In genomic region chr1:152972196-152972886, GRCh38 we compare ENCODE assay signal across 21 cellular contexts. TPM values are rescaled to one million over a fixed set of nuclear protein-coding genes. Genes with fewer than 3 reads are reported as not detected.
A peak's percentile ranks its signal among the peaks of the same experiment; 100 is the strongest.
DNase-seq lines count a peak whose midpoint lies in the region; ATAC-seq, FAIRE-seq and TF ChIP-seq lines count a peak whose summit lies in the region.
"Had no signal": no experiment of that assay in that cellular context is flagged by ENCODE, and none has a peak within 500 bp of the region (broad histone marks: within the 10 kb centered on the region; RNA-seq: fewer than 3 reads in every experiment).

No MANE protein-coding gene starts in this region.

- DNase-seq in H9 (no peak), RWPE2 (ENCODE audit: low spot score) (no peak), keratinocyte (ENCODE audit: low read depth, low spot score) (no peak)
- DNase-seq: 8988T; AML-193; Caco-2; CD8-positive, alpha-beta memory T cell; DND-41; GDM1; GOT3; HCEC 1CT; HFFc6; IMR-90 had no signal

- H2BK20ac ChIP-seq in H9 (ENCODE audit: low read depth, low read length, poor library complexity, severe bottlenecking), result no peak overlapping the region

- no peak overlapping the region for H2BK12ac ChIP-seq in H9 (ENCODE audit: insufficient read length, low read depth, low read length)

- H3K9me3 ChIP-seq in H9 (ENCODE audit: control insufficient read depth, low read depth, low read length) (no peaks in the 10 kb centered on the region), RWPE2 (ENCODE audit: severe bottlenecking) (no peaks in the 10 kb centered on the region), esophagus (ENCODE audit: control insufficient read depth in 2 of 2, insufficient read depth in 1 of 2, low read depth in 1 of 2, low read length in 1 of 2) (peaks cover 0 to 2% of the 10 kb centered on the region in 2 donors), keratinocyte (ENCODE audit: control insufficient read depth, low read depth, low read length) (no peaks in the 10 kb centered on the region)
- H3K9me3 ChIP-seq: Caco-2 had no signal

- H2AFZ ChIP-seq in H9 (ENCODE audit: low read length), result no peak overlapping the region
- peak overlapping the region; percentile 36 for H2AFZ ChIP-seq in keratinocyte (ENCODE audit: control insufficient read depth, low read length)

- no peak overlapping the region for H4K91ac ChIP-seq in H9 (ENCODE audit: insufficient read length, low read depth, low read length)

- H2BK15ac ChIP-seq in H9 (ENCODE audit: low read depth, low read length), result no peak overlapping the region

- H3K56ac ChIP-seq in H9 (ENCODE audit: insufficient read length, low read depth, low read length), result no peak overlapping the region

- H3K9me3 Mint-ChIP-seq in H9, result peaks cover 7 to 21% of the 10 kb centered on the region in 2 experiments; a peak in 4 of 5 replicates
- H3K9me3 Mint-ChIP-seq: CD8-positive, alpha-beta memory T cell had no signal

- no peaks in the 10 kb centered on the region; a peak in 1 of 7 replicates for H3K36me3 Mint-ChIP-seq in H9 (ENCODE audit: insufficient read depth in 1 of 3, low read depth in 3 of 3)
- H3K36me3 Mint-ChIP-seq: CD8-positive, alpha-beta memory T cell had no signal

- peak overlapping the region; percentile 51 for H4K5ac ChIP-seq in H9 (ENCODE audit: insufficient read length, low read depth, low read length)

- H3K27me3 ChIP-seq in H9 (ENCODE audit: insufficient read depth, low read length) (no peaks in the 10 kb centered on the region), RWPE2 (ENCODE audit: insufficient read depth, poor library complexity, severe bottlenecking) (no peaks in the 10 kb centered on the region), esophagus (ENCODE audit: control insufficient read depth in 1 of 2, insufficient read depth in 2 of 2, low read length in 2 of 2) (no peaks in the 10 kb centered on the region), keratinocyte (ENCODE audit: control insufficient read depth, extremely low read depth, insufficient read depth, low read length) (no peaks in the 10 kb centered on the region)
- H3K27me3 ChIP-seq: BLaER1 had no signal

- no peaks in the 10 kb centered on the region for H3K4me1 Mint-ChIP-seq in H9
- H3K4me1 Mint-ChIP-seq: CD8-positive, alpha-beta memory T cell had no signal

- H2BK5ac ChIP-seq in H9 (ENCODE audit: insufficient read length, low read length), result no peak overlapping the region

- FAIRE-seq in keratinocyte (lab: Jason Lieb, UNC), result peak; percentile 87
- FAIRE-seq: GM12892, GM19239 had no signal

- no peak overlapping the region for H3K23ac ChIP-seq in H9 (ENCODE audit: insufficient read length, low read depth, low read length)

- H2AK5ac ChIP-seq in H9 (ENCODE audit: insufficient read length, low read length), result no peak overlapping the region

- no peaks in the 10 kb centered on the region for H3K36me3 ChIP-seq in RWPE2 (ENCODE audit: low read depth)
- H3K36me3 ChIP-seq in esophagus (ENCODE audit: control insufficient read depth in 2 of 2, insufficient read depth in 2 of 2, low read length in 1 of 2), result no peaks in the 10 kb centered on the region
- no peaks in the 10 kb centered on the region for H3K36me3 ChIP-seq in keratinocyte (ENCODE audit: control insufficient read depth in 2 of 2, extremely low read depth in 1 of 2, insufficient read depth in 2 of 2, low read length in 2 of 2)
- H3K36me3 ChIP-seq: BLaER1 had no signal

- no CpG with 5 or more reads among the region's 4 CpGs for WGBS in H9 (ENCODE audit: extremely low coverage, insufficient read length, low lambda C conversion rate)
- WGBS in esophagus, 2 donors, result 70 to 72% methylated on average over 4 of the region's 4 CpGs

- H3K79me2 ChIP-seq in H9 (ENCODE audit: insufficient read depth, low read length), result no peaks in the 10 kb centered on the region
- no peaks in the 10 kb centered on the region for H3K79me2 ChIP-seq in keratinocyte (ENCODE audit: control insufficient read depth, insufficient read depth, low read length)

- no peak overlapping the region for H3K14ac ChIP-seq in H9 (ENCODE audit: insufficient read depth, low read length)

- H3K9ac ChIP-seq in H9 (ENCODE audit: extremely low read depth, insufficient read length, low read length) (no peak overlapping the region), keratinocyte (ENCODE audit: control insufficient read depth, extremely low read depth, insufficient read depth, low read length) (no peak overlapping the region)
- H3K9ac ChIP-seq: BLaER1 had no signal

- H3K4me3 ChIP-seq in RWPE2 (ENCODE audit: severe bottlenecking), result no peak overlapping the region
- H3K4me3 ChIP-seq in esophagus (ENCODE audit: low read depth in 1 of 2, low read length in 2 of 2), result no peak overlapping the region
- no peak overlapping the region for H3K4me3 ChIP-seq in keratinocyte (ENCODE audit: control insufficient read depth in 2 of 3, extremely low read depth in 1 of 3, insufficient read depth in 2 of 3, low read depth in 1 of 3, low read length in 3 of 3)
- H3K4me3 ChIP-seq: BLaER1 had no signal

- H3K27ac Mint-ChIP-seq in H9, result no peak overlapping the region
- H3K27ac Mint-ChIP-seq: HFFc6 had no signal

- H3K4me3 Mint-ChIP-seq in H9, result no peak overlapping the region
- H3K4me3 Mint-ChIP-seq: CD8-positive, alpha-beta memory T cell; HFFc6 had no signal

- H4K8ac ChIP-seq in H9 (replicated peaks; ENCODE audit: insufficient read length, low read depth, low read length), result no peak overlapping the region

- H4K20me1 ChIP-seq in H9 (ENCODE audit: control insufficient read depth, insufficient read depth, insufficient read length) (no peaks in the 10 kb centered on the region), keratinocyte (ENCODE audit: control insufficient read depth, extremely low read depth, insufficient read depth, low read length) (no peaks in the 10 kb centered on the region)
- H4K20me1 ChIP-seq: BLaER1 had no signal

- dilution Hi-C loops in keratinocyte (cut with MboI; ENCODE audit: extremely low pct_ligation_motif_present, low sequenced_read_pairs), result no loop called here

- TF ChIP-seq CTCF in H9 (conservative IDR thresholded peaks at IDR 0.05), result no peak
- TF ChIP-seq CTCF in RWPE2 (IDR thresholded peaks at IDR 0.05; ENCODE audit: poor library complexity, severe bottlenecking), result no peak
- TF ChIP-seq CTCF in keratinocyte (optimal IDR thresholded peaks at IDR 0.05 in 1 of 3, IDR thresholded peaks at IDR 0.05 in 1 of 3, conservative IDR thresholded peaks at IDR 0.05 in 1 of 3; ENCODE audit: extremely low read depth in 1 of 3, insufficient read depth in 2 of 3, low read length in 3 of 3), result no peak

- H3K9me1 ChIP-seq in keratinocyte (ENCODE audit: control insufficient read depth, extremely low read depth, insufficient read depth, low read length), result no peaks in the 10 kb centered on the region

- H3K4ac ChIP-seq in H9 (ENCODE audit: low read depth, low read length), result no peak overlapping the region

- H2BK120ac ChIP-seq in H9 (ENCODE audit: low read depth, low read length, poor library complexity, severe bottlenecking), result no peak overlapping the region

- H3T11ph ChIP-seq in H9 (ENCODE audit: low read length), result no peak overlapping the region

- H3K23me2 ChIP-seq in H9 (ENCODE audit: insufficient read length, low read depth, low read length, poor library complexity, severe bottlenecking), result no peaks in the 10 kb centered on the region

- peaks cover 10% of the 10 kb centered on the region for H3K27me3 Mint-ChIP-seq in H9 (ENCODE audit: low read depth)

- no peak overlapping the region for H3K27ac ChIP-seq in H9 (ENCODE audit: insufficient read length, low read depth, low read length)
- H3K27ac ChIP-seq in RWPE2 (ENCODE audit: poor library complexity, severe bottlenecking), result peak overlapping the region; percentile 36
- H3K27ac ChIP-seq in esophagus (ENCODE audit: low read depth in 2 of 2, low read length in 1 of 2), result peak overlapping the region; percentile 78 to 86
- peak overlapping the region; percentile 47 for H3K27ac ChIP-seq in keratinocyte (ENCODE audit: control insufficient read depth, insufficient read depth, low read length)
- H3K27ac ChIP-seq: BLaER1 had no signal

- no peak overlapping the region for H3K18ac ChIP-seq in H9 (ENCODE audit: insufficient read length, low read depth, low read length)

- H3K4me2 ChIP-seq in H9 (ENCODE audit: insufficient read depth, insufficient read length, low read length) (no peak overlapping the region), keratinocyte (ENCODE audit: control insufficient read depth, extremely low read depth, insufficient read depth, low read depth, low read length) (peak overlapping the region; percentile 67)
- H3K4me2 ChIP-seq: BLaER1 had no signal

- no peaks in the 10 kb centered on the region for H3K79me1 ChIP-seq in H9 (ENCODE audit: insufficient read depth, low read depth, low read length, poor library complexity, severe bottlenecking)

- no peaks in the 10 kb centered on the region for H3K4me1 ChIP-seq in H9 (ENCODE audit: insufficient read depth, low read length)
- H3K4me1 ChIP-seq in RWPE2 (ENCODE audit: insufficient read depth, poor library complexity, severe bottlenecking), result peaks cover 14% of the 10 kb centered on the region
- peaks cover 2 to 12% of the 10 kb centered on the region in 2 donors for H3K4me1 ChIP-seq in esophagus (ENCODE audit: control insufficient read depth in 2 of 2, insufficient read depth in 2 of 2, low read length in 1 of 2)
- peaks cover 19% of the 10 kb centered on the region for H3K4me1 ChIP-seq in keratinocyte (ENCODE audit: control insufficient read depth, extremely low read depth, insufficient read depth, low read length)
- H3K4me1 ChIP-seq: Caco-2 had no signal

- peak; percentile 61 for ATAC-seq in RWPE2 (ENCODE audit: low read depth)
- ATAC-seq in HG02938 (IDR thresholded peaks at IDR 0.05; ENCODE audit: unreplicated experiment), result no peak
- no peak for ATAC-seq in GM18861 (IDR thresholded peaks at IDR 0.05; ENCODE audit: unreplicated experiment)
- no peak for ATAC-seq in HG02642 (IDR thresholded peaks at IDR 0.05; ENCODE audit: poor library complexity, unreplicated experiment)

RNA-seq across cellular contexts. Expression of gene SPRR4, which starts 1.9 kb away (rescaled TPM):
- total RNA-seq in H9 (2021), result not detected in 2 replicates
- polyA plus RNA-seq in esophagus, result under 1 TPM in 1 of 2 donors, not detected in 1; 0.48 TPM
- polyA plus RNA-seq in keratinocyte, result 1.7 to 4.8 TPM (median 1.9 TPM) in 3 replicates
- 4.1 TPM for polyA plus RNA-seq in keratinocyte (2011; ENCODE audit: low read depth)
- 1.9 and 6.8 TPM in 2 replicates for polyA plus RNA-seq in keratinocyte (2011; cell fraction: cytosol; rRNA removed)
- 3.0 and 3.1 TPM in 2 replicates for polyA plus RNA-seq in keratinocyte (2011; cell fraction: nucleus; rRNA removed)
- polyA plus RNA-seq in keratinocyte (2012; ENCODE audit: low replicate concordance), result 2.0 and 55.7 TPM in 2 replicates
- 1.1 to 6.2 TPM (median 1.4 TPM) in 3 replicates for polyA minus RNA-seq in keratinocyte
- not detected for polyA minus RNA-seq in keratinocyte (2011; cell fraction: cytosol; rRNA and poly(A)+ RNA removed)
- polyA minus RNA-seq in keratinocyte (2011; cell fraction: nucleus; rRNA and poly(A)+ RNA removed), result 0.95 TPM in 1 of 2 replicates, not detected in the other
- total RNA-seq: Caco-2; CD8-positive, alpha-beta memory T cell; HFFc6; HT-29; IMR-90 had no signal
- polyA plus RNA-seq: CD8-positive, alpha-beta memory T cell; IMR-90 had no signal

RNA-seq across cellular contexts. Expression of gene SPRR1A, which starts 11.5 kb away (rescaled TPM):
- not detected in 2 replicates for total RNA-seq in H9 (2021)
- polyA plus RNA-seq in esophagus, result 1,000 to 10,000 TPM; 3,249 to 3,812 TPM
- 5.5 to 35.0 TPM (median 18.0 TPM) in 3 replicates for polyA plus RNA-seq in keratinocyte
- polyA plus RNA-seq in keratinocyte (2011; ENCODE audit: low read depth), result 1,090 TPM
- polyA plus RNA-seq in keratinocyte (2011; cell fraction: cytosol; rRNA removed), result 24.5 and 51.7 TPM in 2 replicates
- 12.1 and 39.9 TPM in 2 replicates for polyA plus RNA-seq in keratinocyte (2011; cell fraction: nucleus; rRNA removed)
- polyA plus RNA-seq in keratinocyte (2012; ENCODE audit: low replicate concordance), result 112 and 1,553 TPM in 2 replicates
- 8.6 to 24.4 TPM (median 17.2 TPM) in 3 replicates for polyA minus RNA-seq in keratinocyte
- polyA minus RNA-seq in keratinocyte (2011; cell fraction: cytosol; rRNA and poly(A)+ RNA removed), result 34.3 TPM
- 10.3 and 12.9 TPM in 2 replicates for polyA minus RNA-seq in keratinocyte (2011; cell fraction: nucleus; rRNA and poly(A)+ RNA removed)
- total RNA-seq: Caco-2; CD8-positive, alpha-beta memory T cell; HFFc6; HT-29; IMR-90 had no signal
- polyA plus RNA-seq: CD8-positive, alpha-beta memory T cell; IMR-90 had no signal

RNA-seq across cellular contexts. Expression of gene SPRR5, which starts 25.3 kb away (rescaled TPM):
- total RNA-seq in H9 (2021), result not detected in 2 replicates
- 1 to 10 TPM; 1.1 to 4.2 TPM for polyA plus RNA-seq in esophagus
- polyA plus RNA-seq in keratinocyte, result 0.12 to 0.35 TPM (median 0.30 TPM) in 3 replicates
- polyA plus RNA-seq in keratinocyte (2011; ENCODE audit: low read depth), result 10.2 TPM
- 0.13 TPM in 1 of 2 replicates, not detected in the other for polyA plus RNA-seq in keratinocyte (2011; cell fraction: cytosol; rRNA removed)
- polyA plus RNA-seq in keratinocyte (2011; cell fraction: nucleus; rRNA removed), result 0.53 and 1.7 TPM in 2 replicates
- polyA plus RNA-seq in keratinocyte (2012; ENCODE audit: low replicate concordance), result 1.2 and 34.0 TPM in 2 replicates
- polyA minus RNA-seq in keratinocyte, result not detected in 3 replicates
- not detected for polyA minus RNA-seq in keratinocyte (2011; cell fraction: cytosol; rRNA and poly(A)+ RNA removed)
- not detected in 2 replicates for polyA minus RNA-seq in keratinocyte (2011; cell fraction: nucleus; rRNA and poly(A)+ RNA removed)
- total RNA-seq: Caco-2; CD8-positive, alpha-beta memory T cell; HFFc6; HT-29; IMR-90 had no signal
- polyA plus RNA-seq: CD8-positive, alpha-beta memory T cell; IMR-90 had no signal

RNA-seq across cellular contexts. Expression of gene SPRR3, which starts 29.2 kb away (rescaled TPM):
- total RNA-seq in H9 (2021), result not detected in 2 replicates
- polyA plus RNA-seq in esophagus, result over 10,000 TPM; 18,496 to 19,645 TPM
- 2.9 to 8.3 TPM (median 5.4 TPM) in 3 replicates for polyA plus RNA-seq in keratinocyte
- polyA plus RNA-seq in keratinocyte (2011; ENCODE audit: low read depth), result 90.3 TPM
- 14.4 and 41.9 TPM in 2 replicates for polyA plus RNA-seq in keratinocyte (2011; cell fraction: cytosol; rRNA removed)
- polyA plus RNA-seq in keratinocyte (2011; cell fraction: nucleus; rRNA removed), result 20.8 and 30.1 TPM in 2 replicates
- 3.3 and 166 TPM in 2 replicates for polyA plus RNA-seq in keratinocyte (2012; ENCODE audit: low replicate concordance)
- 3.8 to 9.5 TPM (median 4.9 TPM) in 3 replicates for polyA minus RNA-seq in keratinocyte
- 4.8 TPM for polyA minus RNA-seq in keratinocyte (2011; cell fraction: cytosol; rRNA and poly(A)+ RNA removed)
- polyA minus RNA-seq in keratinocyte (2011; cell fraction: nucleus; rRNA and poly(A)+ RNA removed), result 7.8 and 12.8 TPM in 2 replicates
- total RNA-seq: CD8-positive, alpha-beta memory T cell; HFFc6; IMR-90 had no signal
- polyA plus RNA-seq: CD8-positive, alpha-beta memory T cell; IMR-90 had no signal

RNA-seq across cellular contexts. Expression of gene SPRR1B, which starts 58.7 kb away (rescaled TPM):
- not detected in 2 replicates for total RNA-seq in H9 (2021)
- polyA plus RNA-seq in esophagus, result 1,000 to 10,000 TPM; 2,433 to 2,781 TPM
- 253 to 503 TPM (median 436 TPM) in 3 replicates for polyA plus RNA-seq in keratinocyte
- 1,039 TPM for polyA plus RNA-seq in keratinocyte (2011; ENCODE audit: low read depth)
- polyA plus RNA-seq in keratinocyte (2011; cell fraction: cytosol; rRNA removed), result 910 and 1,063 TPM in 2 replicates
- polyA plus RNA-seq in keratinocyte (2011; cell fraction: nucleus; rRNA removed), result 420 and 493 TPM in 2 replicates
- 765 and 6,417 TPM in 2 replicates for polyA plus RNA-seq in keratinocyte (2012; ENCODE audit: low replicate concordance)
- 102 to 239 TPM (median 208 TPM) in 3 replicates for polyA minus RNA-seq in keratinocyte
- 151 TPM for polyA minus RNA-seq in keratinocyte (2011; cell fraction: cytosol; rRNA and poly(A)+ RNA removed)
- polyA minus RNA-seq in keratinocyte (2011; cell fraction: nucleus; rRNA and poly(A)+ RNA removed), result 69.7 and 77.7 TPM in 2 replicates
- total RNA-seq: Caco-2; CD8-positive, alpha-beta memory T cell; HFFc6; IMR-90 had no signal
- polyA plus RNA-seq: CD8-positive, alpha-beta memory T cell; IMR-90 had no signal
